Comparison of ENCODE assay signal across 8 cellular contexts in the genomic region with DNA sequence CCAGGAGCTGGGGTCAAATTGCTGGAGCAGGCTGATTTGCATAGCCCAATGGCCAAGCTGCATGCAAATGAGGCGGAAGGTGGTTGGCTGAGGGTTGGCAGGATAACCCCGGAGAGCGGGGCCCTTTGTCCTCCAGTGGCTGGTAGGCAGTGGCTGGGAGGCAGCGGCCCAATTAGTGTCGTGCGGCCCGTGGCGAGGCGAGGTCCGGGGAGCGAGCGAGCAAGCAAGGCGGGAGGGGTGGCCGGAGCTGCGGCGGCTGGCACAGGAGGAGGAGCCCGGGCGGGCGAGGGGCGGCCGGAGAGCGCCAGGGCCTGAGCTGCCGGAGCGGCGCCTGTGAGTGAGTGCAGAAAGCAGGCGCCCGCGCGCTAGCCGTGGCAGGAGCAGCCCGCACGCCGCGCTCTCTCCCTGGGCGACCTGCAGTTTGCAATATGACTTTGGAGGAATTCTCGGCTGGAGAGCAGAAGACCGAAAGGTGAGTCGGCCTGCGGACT. TPM values are rescaled to one million over a fixed set of nuclear protein-coding genes. Genes with fewer than 3 reads are reported as not detected.
A peak's percentile ranks its signal among the peaks of the same experiment; 100 is the strongest.
DNase-seq lines count a peak whose midpoint lies in the region; ATAC-seq, FAIRE-seq and TF ChIP-seq lines count a peak whose summit lies in the region.

A gene with protein sequence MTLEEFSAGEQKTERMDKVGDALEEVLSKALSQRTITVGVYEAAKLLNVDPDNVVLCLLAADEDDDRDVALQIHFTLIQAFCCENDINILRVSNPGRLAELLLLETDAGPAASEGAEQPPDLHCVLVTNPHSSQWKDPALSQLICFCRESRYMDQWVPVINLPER (plus strand): TSS at position 135 of the 491 bp plus-strand sequence. CDS start 294 bp downstream, at position 429.

- FAIRE-seq in bronchial epithelial cell (lab: Jason Lieb, UNC) = no peak

- DNase-seq in AG04449 (ENCODE audit: low read depth, low spot score) = peak; percentile 98
- peak; percentile 97 for DNase-seq in NCI-H2227 treated with DMSO at 0.1 percent for 48 hours (lab: John Stamatoyannopoulos, UW)
- DNase-seq in bronchial epithelial cell (ENCODE audit: low read depth) = peak; percentile 98
- peak; percentile 97 for DNase-seq in iPS-NIHi7 (ENCODE audit: extremely low spot score)
- DNase-seq in smooth muscle cell of the brain vasculature (ENCODE audit: low read depth, low spot score) = peak; percentile 96

- H3K27me3 ChIP-seq in bronchial epithelial cell (ENCODE audit: control insufficient read depth, insufficient read depth, low read length) = no peaks in the 10 kb centered on the region

- POLR2A ChIA-PET in AG04449 (lab: Yijun Ruan, JAX) = interaction anchor here (0.6 to 5.3 kb wide), 28 partner anchors 9 to 294 kb away, joined by 3 to 60 read pairs (median 5); a partner anchor contains a TSS

- TF ChIP-seq CTCF in AG04449 (IDR thresholded peaks at IDR 0.05; ENCODE audit: insufficient read depth, low read length, missing control alignments) (no peak), WI38 (IDR thresholded peaks at IDR 0.05; ENCODE audit: low read depth, low read length) (no peak), bronchial epithelial cell (IDR thresholded peaks at IDR 0.05; ENCODE audit: insufficient read depth, low read length, severe bottlenecking) (no peak)

- peaks cover 11% of the 10 kb centered on the region for H3K36me3 ChIP-seq in bronchial epithelial cell (ENCODE audit: control insufficient read depth, insufficient read depth, low read length)

- ATAC-seq in GM18907 (IDR thresholded peaks at IDR 0.05; ENCODE audit: unreplicated experiment) = peak; percentile 93
- peak; percentile 86 for ATAC-seq in HG03159 (IDR thresholded peaks at IDR 0.05; ENCODE audit: unreplicated experiment)

- peak within 1 kb of the TSS; percentile 91 for H3K4me3 ChIP-seq in AG04449 (ENCODE audit: low read depth, low read length)
- H3K4me3 ChIP-seq in WI38 (ENCODE audit: low read depth, low read length) = peak within 1 kb of the TSS; percentile 99
- H3K4me3 ChIP-seq in bronchial epithelial cell (ENCODE audit: low read depth, low read length) = peak within 1 kb of the TSS; percentile 94

- CTCF ChIA-PET in AG04449 (lab: Yijun Ruan, JAX) = interaction anchor here (1.2 to 8.1 kb wide), 9 partner anchors 70 to 153 kb away, joined by 3 to 67 read pairs (median 8); no protein-coding TSS in a partner anchor

RNA-seq across cellular contexts. Expression of the gene that starts here (rescaled TPM):
- 107 and 146 TPM in 2 replicates for total RNA-seq in bronchial epithelial cell

Comparison
In these comparisons a context has a peak if more than half of its experiments do, and no peak if none do; other contexts are left out.
1. Peak in every context shown above with its lines: DNase-seq, ATAC-seq and H3K4me3 ChIP-seq.